Comparison of ENCODE assay signal across 13 cellular contexts in the genomic region with DNA sequence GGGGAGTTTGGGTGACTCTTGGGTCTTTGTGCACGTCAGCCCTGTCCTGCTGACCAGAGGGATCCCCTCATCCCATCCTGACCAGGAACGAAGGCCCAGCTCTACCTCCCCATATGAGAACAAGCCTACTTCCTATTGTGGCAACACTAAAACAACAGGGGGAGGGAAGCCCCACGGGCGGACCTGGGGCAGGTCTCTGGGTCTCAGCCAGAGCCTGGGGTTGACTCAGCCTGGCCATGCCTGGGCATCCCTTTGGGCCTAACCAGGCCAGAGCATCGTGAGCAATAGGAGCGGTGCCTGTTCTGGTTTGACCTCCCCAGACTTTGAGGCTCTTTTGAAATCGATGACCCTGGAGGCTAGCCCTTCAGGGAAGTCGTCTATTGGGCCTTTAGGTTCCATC. TPM values are rescaled to one million over a fixed set of nuclear protein-coding genes. Genes with fewer than 3 reads are reported as not detected.
DNase-seq lines count a peak whose midpoint lies in the region; ATAC-seq and TF ChIP-seq lines count a peak whose summit lies in the region.
"Had no signal": no experiment of that assay in that cellular context is flagged by ENCODE, and none has a peak within 500 bp of the region (broad histone marks: within the 10 kb centered on the region; RNA-seq: fewer than 3 reads in every experiment).

No MANE protein-coding gene starts in this region.

- H3K36me3 ChIP-seq in BLaER1 treated with 17β-estradiol and CSF1 and Interleukin-3, amounts not matched to agents 10 nM and 100 nM: peaks cover 44 to 66% (median 52%) of the 10 kb centered on the region in 11 experiments
- H3K36me3 ChIP-seq in mucosa of rectum (ENCODE audit: control insufficient read depth in 2 of 2, insufficient read depth in 2 of 2, low read length in 2 of 2): peaks cover 29 to 49% of the 10 kb centered on the region in 2 donors

- H3K4me2 ChIP-seq in BLaER1 treated with 17β-estradiol and CSF1 and Interleukin-3, amounts not matched to agents 10 nM and 100 nM: peak overlapping the region; percentile 96 to 100 (median 99)

- H3K9ac ChIP-seq in BLaER1 treated with 17β-estradiol and CSF1 and Interleukin-3, amounts not matched to agents 10 nM and 100 nM: peak overlapping the region; percentile 84 to 96 (median 92)
- H3K9ac ChIP-seq in mucosa of rectum (ENCODE audit: low read depth in 1 of 2, low read length in 2 of 2): peak overlapping the region in 1 of 2 donors; percentile 70

- TF ChIP-seq CTCF in HL-60 (IDR thresholded peaks at IDR 0.05; ENCODE audit: insufficient read depth, low read length): no peak
- TF ChIP-seq CTCF in lower leg skin (IDR thresholded peaks at IDR 0.05): no peak

- WGBS in lower leg skin, 2 donors: 62 to 66% methylated on average over 6 of the region's 8 CpGs

- H3K36me3 Mint-ChIP-seq in activated naive CD8-positive, alpha-beta T cell: no peaks in the 10 kb centered on the region

- H3K9me3 Mint-ChIP-seq in activated naive CD8-positive, alpha-beta T cell (ENCODE audit: low read depth): no peaks in the 10 kb centered on the region
- H3K9me3 Mint-ChIP-seq: nephron had no signal

- no peak for ATAC-seq in GM19351 (IDR thresholded peaks at IDR 0.05; ENCODE audit: unreplicated experiment)

- H3K4me1 Mint-ChIP-seq in activated naive CD8-positive, alpha-beta T cell (ENCODE audit: low read depth): peaks cover 68% of the 10 kb centered on the region

- H3K9me3 ChIP-seq in BLaER1 treated with 17β-estradiol and CSF1 and Interleukin-3, amounts not matched to agents 10 nM and 100 nM (replicated peaks in 1 of 11): no peaks in the 10 kb centered on the region
- no peaks in the 10 kb centered on the region for H3K9me3 ChIP-seq in mucosa of rectum (ENCODE audit: control insufficient read depth in 2 of 2, low read length in 2 of 2)
- H3K9me3 ChIP-seq: Caco-2, tibial artery had no signal

- no peaks in the 10 kb centered on the region for H3K27me3 ChIP-seq in BLaER1 treated with 17β-estradiol and CSF1 and Interleukin-3, amounts not matched to agents 10 nM and 100 nM
- no peaks in the 10 kb centered on the region for H3K27me3 ChIP-seq in HL-60 (ENCODE audit: insufficient read depth, poor library complexity, severe bottlenecking)
- no peaks in the 10 kb centered on the region for H3K27me3 ChIP-seq in mucosa of rectum (ENCODE audit: control insufficient read depth in 2 of 2, insufficient read depth in 2 of 2, low read length in 2 of 2)

- no peak for TF ChIP-seq POLR2A in lower leg skin (IDR thresholded peaks at IDR 0.05)

- peak overlapping the region; percentile 77 to 96 (median 84) for H3K4me3 ChIP-seq in BLaER1 treated with 17β-estradiol and CSF1 and Interleukin-3, amounts not matched to agents 10 nM and 100 nM
- H3K4me3 ChIP-seq in HL-60 (replicated peaks; ENCODE audit: insufficient read depth, low read length) (peak overlapping the region; percentile 84), mucosa of rectum (ENCODE audit: low read length in 2 of 2) (peak overlapping the region; percentile 44 to 70), lower leg skin (ENCODE audit: low read depth, poor library complexity, severe bottlenecking) (no peak overlapping the region)

- DNase-seq in HL-60 (ENCODE audit: low read depth in 1 of 2, low spot score in 1 of 2) (peak; percentile 44 to 59), DMS 273 (lab: John Stamatoyannopoulos, UW; ENCODE audit: unreplicated experiment) (no peak), lower leg skin (ENCODE audit: low spot score in 2 of 2) (no peak)
- no peak for DNase-seq in activated CD4-positive, CD25-positive, alpha-beta regulatory T cell (lab: John Stamatoyannopoulos, UW)
- DNase-seq: Caco-2, NCI-H1048 had no signal

- peak overlapping the region; percentile 94 for H3K4me3 Mint-ChIP-seq in activated naive CD8-positive, alpha-beta T cell
- H3K4me3 Mint-ChIP-seq: nephron had no signal

- peaks cover 74 to 90% (median 85%) of the 10 kb centered on the region in 10 experiments for H3K4me1 ChIP-seq in BLaER1 treated with 17β-estradiol and CSF1 and Interleukin-3, amounts not matched to agents 10 nM and 100 nM
- H3K4me1 ChIP-seq in mucosa of rectum (ENCODE audit: control insufficient read depth in 2 of 2, insufficient read depth in 2 of 2, low read length in 2 of 2): peaks cover 10 to 21% of the 10 kb centered on the region in 2 donors
- H3K4me1 ChIP-seq: Caco-2 had no signal

- intact Hi-C loops in lower leg skin (cut with DNase I; ENCODE audit: low total_unique reads): no loop called here

- peak overlapping the region; percentile 71 to 100 (median 99) for H3K27ac ChIP-seq in BLaER1 treated with 17β-estradiol and CSF1 and Interleukin-3, amounts not matched to agents 10 nM and 100 nM
- H3K27ac ChIP-seq in HL-60 (replicated peaks): peak overlapping the region; percentile 80
- H3K27ac ChIP-seq in mucosa of rectum (ENCODE audit: low read depth in 2 of 2, low read length in 2 of 2): peak overlapping the region in 1 of 2 donors; percentile 43
- H3K27ac ChIP-seq: tibial artery, VCaP had no signal

- no peaks in the 10 kb centered on the region for H3K27me3 Mint-ChIP-seq in activated naive CD8-positive, alpha-beta T cell

- peak overlapping the region; percentile 96 for H3K27ac Mint-ChIP-seq in activated naive CD8-positive, alpha-beta T cell
- H3K27ac Mint-ChIP-seq: nephron had no signal

- peaks cover 10 to 56% (median 44%) of the 10 kb centered on the region in 11 experiments; a peak in 20 of 22 replicates for H4K20me1 ChIP-seq in BLaER1 treated with 17β-estradiol and CSF1 and Interleukin-3, amounts not matched to agents 10 nM and 100 nM

RNA-seq across cellular contexts. Expression of gene RPS6KA1, which starts 16.8 kb away (rescaled TPM):
- 10 to 100 TPM; 34.1 to 72.6 (median 38.2) TPM for total RNA-seq in lower leg skin

Comparison
In these comparisons a context has a peak if more than half of its experiments do, and no peak if none do; other contexts are left out.
1. DNase-seq: peak in HL-60 (2 of 2); none in DMS 273 (single experiment), lower leg skin (0 of 2) and activated CD4-positive, CD25-positive, alpha-beta regulatory T cell (0 of 4).